ENCODE assay signal across 26 cellular contexts in the genomic region with DNA sequence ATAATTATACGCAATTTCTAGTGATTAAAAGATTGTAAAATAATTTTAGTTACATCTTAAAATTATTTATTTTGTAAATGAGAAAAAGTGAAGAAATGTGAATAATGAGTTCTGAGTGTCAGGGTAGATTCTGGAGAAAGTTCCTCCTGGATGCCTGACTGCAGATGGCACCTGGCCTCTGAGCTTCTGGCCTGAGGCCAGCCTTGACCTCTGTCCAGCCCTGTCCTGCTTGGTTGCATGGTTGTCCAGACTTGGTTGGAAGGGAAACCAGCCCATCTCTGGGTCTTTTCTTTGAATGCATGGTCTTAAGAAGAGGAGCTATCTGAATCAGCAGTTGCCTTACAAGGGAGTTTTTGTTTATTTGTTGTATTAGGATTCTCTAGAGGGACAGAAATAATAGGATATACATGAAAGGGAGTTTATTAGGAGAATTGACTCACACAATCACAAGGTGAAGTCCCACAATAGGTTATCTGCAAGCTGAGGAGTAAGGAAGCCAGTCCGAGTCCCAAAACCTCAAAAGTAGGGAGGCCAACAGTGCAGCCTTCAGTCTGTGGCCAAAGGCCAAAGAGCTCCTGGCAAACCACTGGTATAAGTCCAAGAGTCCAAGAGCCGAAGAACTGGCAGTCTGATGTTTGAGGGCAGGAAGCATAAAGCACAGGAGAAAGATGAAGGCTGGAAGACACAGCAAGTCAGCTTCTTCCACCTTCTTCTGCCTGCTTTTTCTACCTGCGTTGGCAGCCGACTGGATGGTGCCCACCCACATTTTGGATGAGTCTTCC.
"Had no signal": no experiment of that assay in that cellular context is flagged by ENCODE, and none has a peak within 500 bp of the region (broad histone marks: within the 10 kb centered on the region; RNA-seq: fewer than 3 reads in every experiment).

No MANE protein-coding gene starts in this region.

- H3K9me3 ChIP-seq: colonic mucosa, esophagus squamous epithelium, prostate gland, right atrium auricular region, sigmoid colon, testis, tibial nerve, upper lobe of left lung had no signal

- H3K4me1 Mint-ChIP-seq: immature natural killer cell; naive thymus-derived CD8-positive, alpha-beta T cell; nephron progenitor cell; stimulated activated memory B cell treated with anti-CD40 and anti-IgM and Interleukin-4, amounts not matched to agents 10 μg/mL and 1 μg/mL and 100 μg/mL, for 72 hours had no signal

- H3K36me3 ChIP-seq: colonic mucosa, esophagus squamous epithelium, prostate gland, right atrium auricular region, sigmoid colon, tibial nerve, upper lobe of left lung had no signal

- H3K4me3 Mint-ChIP-seq: dendritic cell treated with granulocyte-macrophage colony-stimulating factor and Interleukin-4, amounts not matched to agents 40 ng/mL and 50 ng/mL, for 4 days; immature natural killer cell; naive thymus-derived CD8-positive, alpha-beta T cell; nephron progenitor cell; stimulated activated memory B cell treated with anti-CD40 and anti-IgM and Interleukin-4, amounts not matched to agents 10 μg/mL and 1 μg/mL and 100 μg/mL, for 72 hours had no signal

- H3K9me3 Mint-ChIP-seq: dendritic cell treated with granulocyte-macrophage colony-stimulating factor and Interleukin-4, amounts not matched to agents 40 ng/mL and 50 ng/mL, for 4 days; immature natural killer cell; nephron progenitor cell had no signal

- DNase-seq: colonic mucosa; effector memory CD4-positive, alpha-beta T cell; esophagus squamous epithelium; foreskin melanocyte; glutamatergic neuron; hypothalamus; immature natural killer cell; islet precursor cell; kidney glomerular epithelial cell; left colon; left ventricle myocardium superior; mesendoderm; midbrain; naive thymus-derived CD8-positive, alpha-beta T cell; nephron progenitor cell; nucleus accumbens; sigmoid colon; stimulated activated CD4-positive, alpha-beta T cell treated with anti-CD3 and anti-CD28 coated beads, Interleukin-4, amount 100 ng/mL, for 4 hours; stimulated activated naive CD8-positive, alpha-beta T cell treated with anti-CD3 and anti-CD28 coated beads, Interleukin-15, Interleukin-2, amounts not matched to agents 100 U/mL and 50 U/mL, for 24 hours; testis; upper lobe of left lung had no signal

- H3K27me3 ChIP-seq: colonic mucosa, esophagus squamous epithelium, right atrium auricular region, sigmoid colon, testis, tibial nerve, upper lobe of left lung had no signal

- H3K27ac ChIP-seq: colonic mucosa, esophagus squamous epithelium, prostate gland, right atrium auricular region, sigmoid colon, testis, tibial nerve, upper lobe of left lung had no signal

- H3K4me3 ChIP-seq: colonic mucosa, esophagus squamous epithelium, prostate gland, right atrium auricular region, sigmoid colon, testis, tibial nerve, upper lobe of left lung had no signal

- ATAC-seq: left colon; left ventricle myocardium superior; naive thymus-derived CD8-positive, alpha-beta T cell; stimulated activated memory B cell treated with anti-CD40 and anti-IgM and Interleukin-4, amounts not matched to agents 10 μg/mL and 1 μg/mL and 100 μg/mL, for 72 hours; stimulated activated naive CD8-positive, alpha-beta T cell treated with anti-CD3 and anti-CD28 coated beads, Interleukin-15, Interleukin-2, amounts not matched to agents 100 U/mL and 50 U/mL, for 24 hours had no signal

- H3K4me1 ChIP-seq: colonic mucosa, esophagus squamous epithelium, prostate gland, right atrium auricular region, sigmoid colon, testis, upper lobe of left lung had no signal

- H3K36me3 Mint-ChIP-seq: immature natural killer cell; naive thymus-derived CD8-positive, alpha-beta T cell; stimulated activated memory B cell treated with anti-CD40 and anti-IgM and Interleukin-4, amounts not matched to agents 10 μg/mL and 1 μg/mL and 100 μg/mL, for 72 hours had no signal

- H3K27me3 Mint-ChIP-seq: dendritic cell treated with granulocyte-macrophage colony-stimulating factor and Interleukin-4, amounts not matched to agents 40 ng/mL and 50 ng/mL, for 4 days; stimulated activated memory B cell treated with anti-CD40 and anti-IgM and Interleukin-4, amounts not matched to agents 10 μg/mL and 1 μg/mL and 100 μg/mL, for 72 hours had no signal

- H3K27ac Mint-ChIP-seq: dendritic cell treated with granulocyte-macrophage colony-stimulating factor and Interleukin-4, amounts not matched to agents 40 ng/mL and 50 ng/mL, for 4 days; immature natural killer cell; naive thymus-derived CD8-positive, alpha-beta T cell; nephron progenitor cell; stimulated activated memory B cell treated with anti-CD40 and anti-IgM and Interleukin-4, amounts not matched to agents 10 μg/mL and 1 μg/mL and 100 μg/mL, for 72 hours had no signal
